8 cellular contexts compared by ENCODE assay signal in the genomic region with DNA sequence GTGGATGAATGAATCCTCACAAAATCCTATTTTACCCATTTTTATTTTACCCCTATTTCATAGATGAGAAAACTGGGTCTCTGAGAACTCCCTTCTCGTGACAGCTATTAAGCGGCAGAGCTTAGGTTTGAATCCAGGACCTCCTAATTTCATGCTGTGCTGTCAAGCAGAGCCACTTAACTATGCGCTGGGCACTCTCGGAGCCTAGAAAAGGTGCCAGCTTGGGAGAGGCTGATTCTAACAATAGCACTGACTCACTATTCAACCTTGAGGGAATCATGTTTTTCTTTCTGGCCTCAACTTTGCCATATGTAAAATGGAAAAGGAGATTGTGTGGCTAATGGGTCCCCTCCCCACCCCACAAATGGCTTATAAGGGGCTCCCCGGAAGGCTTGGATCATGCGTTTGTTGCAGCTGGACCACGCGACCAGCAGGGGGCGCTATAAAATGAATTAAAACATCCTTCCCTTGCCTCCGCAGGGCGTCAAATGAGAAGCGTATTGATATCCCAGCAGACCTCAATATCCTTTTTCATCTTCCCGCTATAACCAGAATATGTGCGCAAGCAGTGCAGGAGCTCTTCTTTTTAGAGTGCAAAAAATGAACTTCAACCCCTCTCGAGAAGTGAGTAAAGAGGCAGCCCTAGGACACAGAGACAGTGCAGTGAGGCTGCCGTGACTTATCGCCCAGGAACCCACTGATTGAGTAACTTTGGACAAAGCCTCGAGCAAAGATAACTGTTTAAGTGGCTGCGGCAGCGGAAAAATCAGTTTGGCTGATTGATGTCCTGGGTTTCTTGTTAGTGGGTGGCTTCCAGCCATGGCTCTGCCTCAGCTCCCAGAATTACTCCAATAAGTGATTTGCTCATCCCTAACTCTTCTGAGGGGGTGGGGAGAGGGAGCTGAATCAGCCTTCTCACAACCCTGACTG. TPM values are rescaled to one million over a fixed set of nuclear protein-coding genes. Genes with fewer than 3 reads are reported as not detected.
DNase-seq lines count a peak whose midpoint lies in the region; ATAC-seq and TF ChIP-seq lines count a peak whose summit lies in the region.

No MANE protein-coding gene starts in this region.

- no peaks in the 10 kb centered on the region for H3K36me3 Mint-ChIP-seq in HFFc6 (ENCODE audit: low read depth)
- no peaks in the 10 kb centered on the region for H3K36me3 Mint-ChIP-seq in osteocyte (ENCODE audit: unreplicated experiment)

- H3K4me3 Mint-ChIP-seq in HFFc6 (no peak overlapping the region), osteocyte (ENCODE audit: unreplicated experiment) (no peak overlapping the region)

- ATAC-seq in SK-N-SH treated with all-trans-retinoic acid at 6 μM for 48 hours (peak; percentile 83), esophagus mucosa (peak; percentile 44), HG02973 (IDR thresholded peaks at IDR 0.05; ENCODE audit: unreplicated experiment) (no peak), GM18861 (IDR thresholded peaks at IDR 0.05; ENCODE audit: unreplicated experiment) (no peak)

- H3K9me3 Mint-ChIP-seq in HFFc6 = no peaks in the 10 kb centered on the region
- no peaks in the 10 kb centered on the region for H3K9me3 Mint-ChIP-seq in osteocyte (ENCODE audit: unreplicated experiment)

- H3K27me3 Mint-ChIP-seq in HFFc6 (ENCODE audit: insufficient read depth) (peaks cover 26% of the 10 kb centered on the region), osteocyte (ENCODE audit: unreplicated experiment) (peaks cover 6% of the 10 kb centered on the region)

- TF ChIP-seq CTCF in HFFc6 (IDR thresholded peaks at IDR 0.05) = peak; percentile 97
- TF ChIP-seq CTCF in osteocyte (IDR thresholded peaks at IDR 0.05) = peak; percentile 69

- H3K27ac Mint-ChIP-seq in HFFc6 = no peak overlapping the region
- H3K27ac Mint-ChIP-seq in osteocyte (ENCODE audit: unreplicated experiment) = no peak overlapping the region

- peak; percentile 3 for DNase-seq in NCI-H1436 (lab: John Stamatoyannopoulos, UW)
- no peak for DNase-seq in NCI-H1436 treated with DMSO at 0.1 percent for 48 hours (lab: John Stamatoyannopoulos, UW)
- no peak for DNase-seq in HFFc6
- peak; percentile 69 for DNase-seq in osteocyte (ENCODE audit: extremely low spot score, unreplicated experiment)

- no peaks in the 10 kb centered on the region for H3K4me1 Mint-ChIP-seq in HFFc6 (ENCODE audit: low read depth)
- H3K4me1 Mint-ChIP-seq in osteocyte (ENCODE audit: unreplicated experiment) = no peaks in the 10 kb centered on the region

TF ChIP-seq in SK-N-SH treated with all-trans-retinoic acid at 6 μM for 48 hours, 23 proteins besides CTCF, POLR2A, EP300 and RAD21:
- TF ChIP-seq ZFP3 (CRISPR knock-in tag; IDR thresholded peaks at IDR 0.05) = no peak
- no peak for TF ChIP-seq ZNF70 (CRISPR knock-in tag; IDR thresholded peaks at IDR 0.05)
- TF ChIP-seq, protein P1, sequence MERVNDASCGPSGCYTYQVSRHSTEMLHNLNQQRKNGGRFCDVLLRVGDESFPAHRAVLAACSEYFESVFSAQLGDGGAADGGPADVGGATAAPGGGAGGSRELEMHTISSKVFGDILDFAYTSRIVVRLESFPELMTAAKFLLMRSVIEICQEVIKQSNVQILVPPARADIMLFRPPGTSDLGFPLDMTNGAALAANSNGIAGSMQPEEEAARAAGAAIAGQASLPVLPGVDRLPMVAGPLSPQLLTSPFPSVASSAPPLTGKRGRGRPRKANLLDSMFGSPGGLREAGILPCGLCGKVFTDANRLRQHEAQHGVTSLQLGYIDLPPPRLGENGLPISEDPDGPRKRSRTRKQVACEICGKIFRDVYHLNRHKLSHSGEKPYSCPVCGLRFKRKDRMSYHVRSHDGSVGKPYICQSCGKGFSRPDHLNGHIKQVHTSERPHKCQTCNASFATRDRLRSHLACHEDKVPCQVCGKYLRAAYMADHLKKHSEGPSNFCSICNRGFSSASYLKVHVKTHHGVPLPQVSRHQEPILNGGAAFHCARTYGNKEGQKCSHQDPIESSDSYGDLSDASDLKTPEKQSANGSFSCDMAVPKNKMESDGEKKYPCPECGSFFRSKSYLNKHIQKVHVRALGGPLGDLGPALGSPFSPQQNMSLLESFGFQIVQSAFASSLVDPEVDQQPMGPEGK (CRISPR knock-in tag; IDR thresholded peaks at IDR 0.05; ENCODE audit: borderline replicate concordance) = no peak
- no peak for TF ChIP-seq PPARA (CRISPR knock-in tag; IDR thresholded peaks at IDR 0.05; ENCODE audit: borderline replicate concordance)
- TF ChIP-seq SNAI2 (CRISPR knock-in tag; IDR thresholded peaks at IDR 0.05) = no peak
- TF ChIP-seq, protein P2, sequence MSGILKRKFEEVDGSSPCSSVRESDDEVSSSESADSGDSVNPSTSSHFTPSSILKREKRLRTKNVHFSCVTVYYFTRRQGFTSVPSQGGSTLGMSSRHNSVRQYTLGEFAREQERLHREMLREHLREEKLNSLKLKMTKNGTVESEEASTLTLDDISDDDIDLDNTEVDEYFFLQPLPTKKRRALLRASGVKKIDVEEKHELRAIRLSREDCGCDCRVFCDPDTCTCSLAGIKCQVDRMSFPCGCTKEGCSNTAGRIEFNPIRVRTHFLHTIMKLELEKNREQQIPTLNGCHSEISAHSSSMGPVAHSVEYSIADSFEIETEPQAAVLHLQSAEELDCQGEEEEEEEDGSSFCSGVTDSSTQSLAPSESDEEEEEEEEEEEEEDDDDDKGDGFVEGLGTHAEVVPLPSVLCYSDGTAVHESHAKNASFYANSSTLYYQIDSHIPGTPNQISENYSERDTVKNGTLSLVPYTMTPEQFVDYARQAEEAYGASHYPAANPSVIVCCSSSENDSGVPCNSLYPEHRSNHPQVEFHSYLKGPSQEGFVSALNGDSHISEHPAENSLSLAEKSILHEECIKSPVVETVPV (CRISPR knock-in tag; IDR thresholded peaks at IDR 0.05) = no peak
- TF ChIP-seq ARNTL (CRISPR knock-in tag; IDR thresholded peaks at IDR 0.05; ENCODE audit: borderline replicate concordance, low read depth) = no peak
TF ChIP-seq in SK-N-SH treated with all-trans-retinoic acid at 6 μM for 48 hours: peak in this region for 0.

RNA-seq across cellular contexts. Expression of a gene that starts 12.9 kb away (rescaled TPM):
- total RNA-seq in HFFc6 (2021; fragmentation: NEBNext Ultra II Directional; extraction: Animal tissue kit (Norgen Biotek cat#: 25700)) = not detected
- total RNA-seq in esophagus mucosa (not detected), osteocyte (not detected in 2 replicates)

Comparison
In these comparisons a context has a peak if more than half of its experiments do, and no peak if none do; other contexts are left out.
1. DNase-seq: peak in NCI-H1436 (single experiment) and osteocyte (single experiment); none in NCI-H1436 treated with DMSO at 0.1 percent for 48 hours (single experiment) and HFFc6 (single experiment).
2. ATAC-seq: peak in SK-N-SH treated with all-trans-retinoic acid at 6 μM for 48 hours (single experiment) and esophagus mucosa (single experiment); none in HG02973 (single experiment) and GM18861 (single experiment).